Comparison of ENCODE assay signal across 28 cellular contexts in genomic region chr2:153433403-153433802, GRCh38. TPM values are rescaled to one million over a fixed set of nuclear protein-coding genes. Genes with fewer than 3 reads are reported as not detected.
"Had no signal": no experiment of that assay in that cellular context is flagged by ENCODE, and none has a peak within 500 bp of the region (broad histone marks: within the 10 kb centered on the region; RNA-seq: fewer than 3 reads in every experiment).

No MANE protein-coding gene starts in this region.

- H3K9me3 ChIP-seq: ovary, psoas muscle, suprapubic skin, testis, tibial artery, transverse colon, upper lobe of right lung, uterus had no signal

- H3K4me1 ChIP-seq: parathyroid adenoma, psoas muscle, spleen, suprapubic skin, testis, tibial artery, transverse colon, upper lobe of right lung, uterus had no signal

- DNase-seq: natural killer cell; occipital lobe; ovary; posterior cingulate gyrus; psoas muscle; right cardiac atrium; spleen; stimulated activated CD4-positive, alpha-beta T cell treated with anti-CD3 and anti-CD28 coated beads, Interleukin-12 subunit alpha, Interleukin-12 subunit beta, amount 100 ng/mL, for 4 hours; stimulated activated CD4-positive, alpha-beta T cell treated with anti-CD3 and anti-CD28 coated beads, Interleukin-1b, Interleukin-23, amount 100 ng/mL, for 48 hours; stimulated activated CD4-positive, alpha-beta T cell treated with anti-CD3 and anti-CD28 coated beads, Interleukin-4, amount 100 ng/mL, for 1 hour; stimulated activated CD4-positive, alpha-beta T cell treated with anti-CD3 and anti-CD28 coated beads, Interleukin-4, amount 100 ng/mL, for 4 hours; stimulated activated CD8-positive, alpha-beta memory T cell treated with anti-CD3 and anti-CD28 coated beads, Interleukin-4, amount 100 ng/mL, for 48 hours; stimulated activated naive CD4-positive, alpha-beta T cell; stimulated activated naive CD8-positive, alpha-beta T cell treated with anti-CD3 and anti-CD28 coated beads, Interleukin-15, amount 100 ng/mL, for 72 hours; stimulated activated naive CD8-positive, alpha-beta T cell treated with anti-CD3 and anti-CD28 coated beads, Interleukin-15, Interleukin-2, amounts not matched to agents 100 U/mL and 50 U/mL, for 24 hours; substantia nigra; testis; tibial artery; transverse colon; upper lobe of right lung; uterus had no signal

- H2AFZ ChIP-seq: neural progenitor cell, parathyroid adenoma had no signal

- H3K9ac ChIP-seq: neural progenitor cell, parathyroid adenoma had no signal

- H3K4me2 ChIP-seq: neural progenitor cell, smooth muscle cell had no signal

- H3K4me3 ChIP-seq: neural progenitor cell, ovary, psoas muscle, skin epidermis, smooth muscle cell, spleen, suprapubic skin, testis, tibial artery, transverse colon, upper lobe of right lung, uterus had no signal

- H3K27ac ChIP-seq: neural progenitor cell, ovary, parathyroid adenoma, psoas muscle, skin epidermis, spleen, suprapubic skin, testis, tibial artery, transverse colon, upper lobe of right lung, uterus had no signal

- H3K27me3 ChIP-seq: neural progenitor cell, ovary, spleen, suprapubic skin, testis, tibial artery, transverse colon, upper lobe of right lung, uterus had no signal

- H3K36me3 ChIP-seq: neural progenitor cell, ovary, spleen, suprapubic skin, tibial artery, transverse colon, upper lobe of right lung, uterus had no signal

- H3K79me2 ChIP-seq: parathyroid adenoma had no signal

- ATAC-seq: natural killer cell; psoas muscle; right cardiac atrium; sciatic nerve; stimulated activated memory B cell treated with anti-CD40 and anti-IgM and Interleukin-4, amounts not matched to agents 10 μg/mL and 1 μg/mL and 100 μg/mL, for 72 hours; stimulated activated naive CD8-positive, alpha-beta T cell treated with anti-CD3 and anti-CD28 coated beads, Interleukin-15, amount 100 ng/mL, for 72 hours; stimulated activated naive CD8-positive, alpha-beta T cell treated with anti-CD3 and anti-CD28 coated beads, Interleukin-15, Interleukin-2, amounts not matched to agents 100 U/mL and 50 U/mL, for 24 hours; upper lobe of right lung had no signal

RNA-seq across cellular contexts. Expression of gene RPRM, which starts 45.2 kb away (rescaled TPM):
- total RNA-seq: natural killer cell, psoas muscle had no signal
- polyA plus RNA-seq: psoas muscle, smooth muscle cell had no signal
